8 cellular contexts compared by ENCODE assay signal in genomic region chr14:92680781-92681650, GRCh38.
DNase-seq lines count a peak whose midpoint lies in the region; ATAC-seq and TF ChIP-seq lines count a peak whose summit lies in the region.

No MANE protein-coding gene starts in this region.

- no peak overlapping the region for H3K4me3 ChIP-seq in WERI-Rb-1 (ENCODE audit: low read depth, low read length)

- H3K4me3 Mint-ChIP-seq in brain = no peak overlapping the region

- peak; percentile 88 for TF ChIP-seq CTCF in WERI-Rb-1 (IDR thresholded peaks at IDR 0.05; ENCODE audit: low read depth, low read length)
- TF ChIP-seq CTCF in brain (conservative IDR thresholded peaks at IDR 0.05) = peak; percentile 90 to 97

- H3K27me3 Mint-ChIP-seq in brain = no peaks in the 10 kb centered on the region

- DNase-seq in NCI-H2107 (lab: John Stamatoyannopoulos, UW) (peak; percentile 43), WERI-Rb-1 (peak; percentile 75), iPS-NIHi7 (ENCODE audit: extremely low spot score) (peak; percentile 91), OCI-M2 (lab: John Stamatoyannopoulos, UW; ENCODE audit: unreplicated experiment) (no peak)
- DNase-seq in stimulated activated CD4-positive, alpha-beta T cell treated with anti-CD3 and anti-CD28 coated beads, Interleukin-1b, Interleukin-23, amount 100 ng/mL, for 1 hour (ENCODE audit: low read depth in 2 of 2) = peak; percentile 46 to 58

- H3K36me3 ChIP-seq in WERI-Rb-1 = peaks cover 51% of the 10 kb centered on the region

- H3K9me3 Mint-ChIP-seq in brain = peaks cover 0 to 3% (median 0%) of the 10 kb centered on the region in 5 experiments

- ATAC-seq in GM18498 (IDR thresholded peaks at IDR 0.05; ENCODE audit: unreplicated experiment) (peak; percentile 26), GM18909 (IDR thresholded peaks at IDR 0.05; ENCODE audit: poor library complexity, unreplicated experiment) (no peak)

- H3K36me3 Mint-ChIP-seq in brain = no peaks in the 10 kb centered on the region

- no peak overlapping the region for H3K27ac ChIP-seq in WERI-Rb-1

- H3K4me1 Mint-ChIP-seq in brain = no peaks in the 10 kb centered on the region

- no peaks in the 10 kb centered on the region for H3K27me3 ChIP-seq in WERI-Rb-1 (ENCODE audit: insufficient read depth, low read depth, severe bottlenecking)

- no peak overlapping the region for H3K27ac Mint-ChIP-seq in brain

- no peaks in the 10 kb centered on the region for H3K9me3 ChIP-seq in WERI-Rb-1 (ENCODE audit: severe bottlenecking)
